ENCODE assay signal across 14 cellular contexts in genomic region chr3:114428173-114428606, GRCh38.
DNase-seq lines count a peak whose midpoint lies in the region; ATAC-seq, FAIRE-seq and TF ChIP-seq lines count a peak whose summit lies in the region.
"Had no signal": no experiment of that assay in that cellular context is flagged by ENCODE, and none has a peak within 500 bp of the region (broad histone marks: within the 10 kb centered on the region; RNA-seq: fewer than 3 reads in every experiment).

No MANE protein-coding gene starts in this region.

- POLR2A ChIA-PET in K562 (lab: Yijun Ruan, JAX), result no interaction called here
- POLR2A ChIA-PET in T-cell (lab: Charles Lee), result no interaction called here

- H3K9me3 ChIP-seq in K562 (replicated peaks; ENCODE audit: control insufficient read depth, insufficient read depth, low read depth, low read length), result no peaks in the 10 kb centered on the region
- H3K9me3 ChIP-seq: heart right ventricle had no signal

- H3K9me3 Mint-ChIP-seq in GM23338, result peaks cover 9% of the 10 kb centered on the region; the same call in 2 of the 3 replicates
- no peaks in the 10 kb centered on the region for H3K9me3 Mint-ChIP-seq in T-cell
- H3K9me3 Mint-ChIP-seq: CD4-positive, alpha-beta T cell; mesothelial cell of epicardium had no signal

- H3K4me1 Mint-ChIP-seq in GM23338 (peaks cover 20% of the 10 kb centered on the region), T-cell (no peaks in the 10 kb centered on the region)
- H3K4me1 Mint-ChIP-seq: mesothelial cell of epicardium had no signal

- H3K4me2 ChIP-seq in GM23338 (peak overlapping the region; percentile 33), K562 (ENCODE audit: insufficient read depth, low read length) (no peak overlapping the region)

- no peaks in the 10 kb centered on the region for H3K27me3 Mint-ChIP-seq in GM23338 (ENCODE audit: insufficient read depth, low read depth, poor library complexity)
- no peaks in the 10 kb centered on the region for H3K27me3 Mint-ChIP-seq in T-cell
- H3K27me3 Mint-ChIP-seq: CD4-positive, alpha-beta T cell had no signal

- no peak overlapping the region for H3K4me3 ChIP-seq in GM23338
- no peak overlapping the region for H3K4me3 ChIP-seq in K562
- H3K4me3 ChIP-seq: heart right ventricle had no signal

- no peaks in the 10 kb centered on the region for H3K79me2 ChIP-seq in GM23338 (replicated peaks; ENCODE audit: insufficient read depth)
- H3K79me2 ChIP-seq in K562 (ENCODE audit: control insufficient read depth, insufficient read depth, low read length), result no peaks in the 10 kb centered on the region

- H3K36me3 ChIP-seq in GM23338 (ENCODE audit: insufficient read depth) (no peaks in the 10 kb centered on the region), K562 (ENCODE audit: control insufficient read depth, insufficient read depth, low read length) (no peaks in the 10 kb centered on the region)
- H3K36me3 ChIP-seq: heart right ventricle had no signal

- intact Hi-C loops in K562 (cut with micrococcal nuclease), result no loop called here

- H3K36me3 Mint-ChIP-seq in GM23338 (ENCODE audit: low read depth) (peaks cover 4% of the 10 kb centered on the region; the same call in 1 of the 3 replicates), T-cell (no peaks in the 10 kb centered on the region)
- H3K36me3 Mint-ChIP-seq: mesothelial cell of epicardium had no signal

- H3F3A ChIP-seq in GM23338 (replicated peaks; ENCODE audit: low read depth), result no peaks in the 10 kb centered on the region

- no peak for TF ChIP-seq CTCF in GM23338 (conservative IDR thresholded peaks at IDR 0.05; ENCODE audit: low read depth in 2 of 2)
- TF ChIP-seq CTCF in K562 (IDR thresholded peaks at IDR 0.05 in 2 of 3, conservative IDR thresholded peaks at IDR 0.05 in 1 of 3; ENCODE audit: insufficient read depth in 2 of 3, low read depth in 1 of 3, low read length in 3 of 3), result no peak

- H3K4me1 ChIP-seq in GM23338 (ENCODE audit: insufficient read depth) (peaks cover 20% of the 10 kb centered on the region), K562 (replicated peaks in 1 of 2; ENCODE audit: control insufficient read depth in 2 of 2, insufficient read depth in 2 of 2, low read length in 2 of 2) (no peaks in the 10 kb centered on the region)

- FAIRE-seq in K562 (lab: Jason Lieb, UNC), result no peak

- H4K20me1 ChIP-seq in GM23338 (replicated peaks; ENCODE audit: insufficient read depth) (no peaks in the 10 kb centered on the region), K562 (replicated peaks; ENCODE audit: control insufficient read depth, insufficient read depth, low read length) (no peaks in the 10 kb centered on the region)

- H3K9me2 ChIP-seq in GM23338 (ENCODE audit: insufficient read depth), result no peaks in the 10 kb centered on the region

- no TSS peak for BruUV-seq in K562 (replicated peaks; lab: Mats Ljungman, UMichigan)

- TF ChIP-seq POLR2A in K562 (conservative IDR thresholded peaks at IDR 0.05), result no peak

- no peak for TF ChIP-seq EP300 in K562 (IDR thresholded peaks at IDR 0.05; ENCODE audit: low read length)

- DNase-seq in GM23338 (ENCODE audit: low spot score), result no peak
- DNase-seq in K562 (ENCODE audit: extremely low read depth in 1 of 4, low spot score in 3 of 4), result no peak
- DNase-seq in stimulated activated naive CD8-positive, alpha-beta T cell treated with anti-CD3 and anti-CD28 coated beads, Interleukin-15, Interleukin-2, amounts not matched to agents 100 U/mL and 50 U/mL, for 24 hours, result no peak
- no peak for DNase-seq in T-cell
- DNase-seq in NCI-H774 (lab: John Stamatoyannopoulos, UW), result no peak
- no peak for DNase-seq in NCI-H146 treated with DMSO at 0.1 percent for 48 hours (lab: John Stamatoyannopoulos, UW; ENCODE audit: unreplicated experiment)
- DNase-seq: CD4-positive, alpha-beta T cell; heart right ventricle; NCI-H1092; right cardiac atrium; T-helper 9 cell had no signal

- peak overlapping the region; percentile 70; the same call in 1 of the 2 replicates for H3K27ac Mint-ChIP-seq in GM23338
- H3K27ac Mint-ChIP-seq in T-cell, result no peak overlapping the region
- H3K27ac Mint-ChIP-seq: CD4-positive, alpha-beta T cell; mesothelial cell of epicardium had no signal

- H3K9ac ChIP-seq in K562 (ENCODE audit: insufficient read depth in 1 of 2, low read depth in 2 of 2, low read length in 2 of 2), result no peak overlapping the region

- H3K9me1 ChIP-seq in K562 (ENCODE audit: control insufficient read depth, insufficient read depth, low read length), result no peaks in the 10 kb centered on the region

- H3K27ac ChIP-seq in GM23338 (ENCODE audit: low read depth) (no peak overlapping the region; the same call in 1 of the 2 replicates), K562 (ENCODE audit: extremely low read depth, low read depth, low read length) (no peak overlapping the region)
- H3K27ac ChIP-seq: heart right ventricle had no signal

- ATAC-seq in GM18868 (IDR thresholded peaks at IDR 0.05; ENCODE audit: unreplicated experiment), result peak; percentile 88
- no peak for ATAC-seq in GM23338
- ATAC-seq in HG03442 (IDR thresholded peaks at IDR 0.05; ENCODE audit: unreplicated experiment), result peak; percentile 95
- ATAC-seq in K562, result no peak
- ATAC-seq in stimulated activated naive CD8-positive, alpha-beta T cell treated with anti-CD3 and anti-CD28 coated beads, Interleukin-15, Interleukin-2, amounts not matched to agents 100 U/mL and 50 U/mL, for 24 hours, result no peak
- ATAC-seq in T-cell (replicated peaks in 1 of 4), result no peak
- ATAC-seq: heart right ventricle, right cardiac atrium had no signal

- H2AFZ ChIP-seq in GM23338 (peak overlapping the region; percentile 72; the same call in 1 of the 2 replicates), K562 (ENCODE audit: low read depth, low read length) (no peak overlapping the region)

- in situ Hi-C loops in K562 (cut with MboI), result no loop called here

- no peak for TF ChIP-seq RAD21 in K562 (CRISPR knock-in tag; conservative IDR thresholded peaks at IDR 0.05 in 1 of 2, IDR thresholded peaks at IDR 0.05 in 1 of 2)

- CTCF ChIA-PET in K562 (lab: Yijun Ruan, JAX; ENCODE audit: low intra/inter-chr PET ratio), result no interaction called here
- CTCF ChIA-PET in T-cell (lab: Charles Lee), result no interaction called here

- WGBS in K562 (ENCODE audit: insufficient coverage, low coverage, missing lambda C conversion rate), result 3% methylated on average over 5 of the region's 5 CpGs

- H3K27me3 ChIP-seq in GM23338 (ENCODE audit: insufficient read depth) (no peaks in the 10 kb centered on the region), K562 (ENCODE audit: control insufficient read depth in 2 of 2, insufficient read depth in 2 of 2, low read length in 2 of 2) (no peaks in the 10 kb centered on the region)
- H3K27me3 ChIP-seq: heart right ventricle had no signal

- H3K4me3 Mint-ChIP-seq in GM23338 (no peak overlapping the region), T-cell (no peak overlapping the region)
- H3K4me3 Mint-ChIP-seq: CD4-positive, alpha-beta T cell; mesothelial cell of epicardium had no signal

TF ChIP-seq in GM23338, 12 proteins besides CTCF, POLR2A, EP300 and RAD21:
- TF ChIP-seq EZH2 (IDR thresholded peaks at IDR 0.05; ENCODE audit: low read depth, unreplicated experiment), result no peak
- no peak for TF ChIP-seq ZNF114 (CRISPR knock-in tag; IDR thresholded peaks at IDR 0.05)
- TF ChIP-seq EZH2phosphoT487 (IDR thresholded peaks at IDR 0.05; ENCODE audit: unreplicated experiment), result no peak
- no peak for TF ChIP-seq CREB1 (CRISPR knock-in tag; IDR thresholded peaks at IDR 0.05; ENCODE audit: low read depth)
- no peak for TF ChIP-seq ZNF331 (CRISPR knock-in tag; IDR thresholded peaks at IDR 0.05; ENCODE audit: low read depth)
- no peak for TF ChIP-seq POLR2AphosphoS5 (IDR thresholded peaks at IDR 0.05; ENCODE audit: low read depth)
- no peak for TF ChIP-seq NANOG (IDR thresholded peaks at IDR 0.05; ENCODE audit: borderline replicate concordance)
- TF ChIP-seq STAT1 (IDR thresholded peaks at IDR 0.05; ENCODE audit: unreplicated experiment), result no peak

TF ChIP-seq in K562, 482 proteins besides CTCF, POLR2A, EP300 and RAD21:
- TF ChIP-seq THRA (IDR thresholded peaks at IDR 0.05) (no peak), ERF (CRISPR knock-in tag; IDR thresholded peaks at IDR 0.05) (no peak), SPI1 (IDR thresholded peaks at IDR 0.05; ENCODE audit: borderline replicate concordance, low read depth, low read length) (peak; percentile 52; the same call in 1 of the 2 replicates)

Comparison
In these comparisons a context has a peak if more than half of its experiments do, and no peak if none do; other contexts are left out.
1. ATAC-seq: peak in GM18868 (single experiment) and HG03442 (single experiment); none in GM23338 (single experiment), K562 (single experiment), stimulated activated naive CD8-positive, alpha-beta T cell treated with anti-CD3 and anti-CD28 coated beads, Interleukin-15, Interleukin-2, amounts not matched to agents 100 U/mL and 50 U/mL, for 24 hours (single experiment) and T-cell (0 of 4).